In genomic region chr6:76420094-76420493, GRCh38 we compare ENCODE assay signal across 24 cellular contexts.
DNase-seq lines count a peak whose midpoint lies in the region; ATAC-seq and TF ChIP-seq lines count a peak whose summit lies in the region.
"Had no signal": no experiment of that assay in that cellular context is flagged by ENCODE, and none has a peak within 500 bp of the region (broad histone marks: within the 10 kb centered on the region; RNA-seq: fewer than 3 reads in every experiment).

No MANE protein-coding gene starts in this region.

- no peak overlapping the region for H3K27ac Mint-ChIP-seq in neural progenitor cell
- H3K27ac Mint-ChIP-seq in activated T-cell treated with anti-CD3 and anti-CD28 coated beads, Interleukin-2, amount 50 U/mL, for 24 hours: no peak overlapping the region
- H3K27ac Mint-ChIP-seq: CD4-positive, alpha-beta memory T cell; T-cell; T-helper 2 cell treated with Interferon-gamma antibody and Interleukin-4, amounts not matched to agents 5 μg/mL and 100 μg/mL, for 36 hours had no signal

- no peak overlapping the region for H3K27ac ChIP-seq in neural progenitor cell
- H3K27ac ChIP-seq: BLaER1 treated with 17β-estradiol and CSF1 and Interleukin-3, amounts not matched to agents 10 nM and 100 nM; HL-60 had no signal

- H3K4me3 ChIP-seq in neural progenitor cell: no peak overlapping the region
- H3K4me3 ChIP-seq: BLaER1 treated with 17β-estradiol and CSF1 and Interleukin-3, amounts not matched to agents 10 nM and 100 nM; K562; MG63 had no signal

- DNase-seq in neural progenitor cell (ENCODE audit: low spot score) (no peak), nucleus accumbens (lab: John Stamatoyannopoulos, UW) (no peak)
- DNase-seq in activated T-cell treated with anti-CD3 and anti-CD28 coated beads, Interleukin-2, amount 50 U/mL, for 24 hours: no peak
- DNase-seq: Caco-2; CD4-positive, alpha-beta memory T cell; DMS 273 treated with DMSO at 0.1 percent for 48 hours; DND-41; MG63; NCI-H1092; NCI-H1436; NCI-H2029; NCI-H226; NCI-H510A treated with DMSO at 0.1 percent for 48 hours; NCI-H748 treated with DMSO at 0.1 percent for 48 hours; T-cell had no signal

- H4K20me1 ChIP-seq in neural progenitor cell (ENCODE audit: low read depth): no peaks in the 10 kb centered on the region
- H4K20me1 ChIP-seq: BLaER1 treated with 17β-estradiol and CSF1 and Interleukin-3, amounts not matched to agents 10 nM and 100 nM had no signal

- ATAC-seq in GM18520 (IDR thresholded peaks at IDR 0.05; ENCODE audit: unreplicated experiment) (peak; percentile 69), GM19025 (IDR thresholded peaks at IDR 0.05; ENCODE audit: low read depth, unreplicated experiment) (peak; percentile 59), HG03354 (IDR thresholded peaks at IDR 0.05; ENCODE audit: poor library complexity, severe bottlenecking, unreplicated experiment) (peak; percentile 52), GM21526 (IDR thresholded peaks at IDR 0.05; ENCODE audit: low FRiP score, unreplicated experiment) (no peak)
- ATAC-seq: HepG2, K562, T-cell had no signal

- no peaks in the 10 kb centered on the region for H3F3A ChIP-seq in neural progenitor cell (ENCODE audit: low read depth)

- no peak overlapping the region for H2AFZ ChIP-seq in neural progenitor cell (replicated peaks)

- H3K27me3 ChIP-seq in neural progenitor cell: no peaks in the 10 kb centered on the region
- H3K27me3 ChIP-seq: BLaER1 treated with 17β-estradiol and CSF1 and Interleukin-3, amounts not matched to agents 10 nM and 100 nM; MG63 had no signal

- no peaks in the 10 kb centered on the region for H3K79me2 ChIP-seq in neural progenitor cell (ENCODE audit: low read depth)

- no peaks in the 10 kb centered on the region for H3K36me3 Mint-ChIP-seq in neural progenitor cell
- H3K36me3 Mint-ChIP-seq in activated T-cell treated with anti-CD3 and anti-CD28 coated beads, Interleukin-2, amount 50 U/mL, for 24 hours (ENCODE audit: low read depth): no peaks in the 10 kb centered on the region
- H3K36me3 Mint-ChIP-seq: CD4-positive, alpha-beta memory T cell; T-cell had no signal

- H3K9me3 Mint-ChIP-seq in neural progenitor cell: no peaks in the 10 kb centered on the region
- H3K9me3 Mint-ChIP-seq in activated T-cell treated with anti-CD3 and anti-CD28 coated beads, Interleukin-2, amount 50 U/mL, for 24 hours: peaks cover 9% of the 10 kb centered on the region
- H3K9me3 Mint-ChIP-seq: T-helper 2 cell treated with Interferon-gamma antibody and Interleukin-4, amounts not matched to agents 5 μg/mL and 100 μg/mL, for 36 hours had no signal

- H3K9me3 ChIP-seq in neural progenitor cell (ENCODE audit: low read depth): no peaks in the 10 kb centered on the region
- H3K9me3 ChIP-seq: BLaER1 treated with 17β-estradiol and CSF1 and Interleukin-3, amounts not matched to agents 10 nM and 100 nM; Caco-2; MG63 had no signal

- peaks cover 10% of the 10 kb centered on the region for H3K4me1 ChIP-seq in neural progenitor cell
- H3K4me1 ChIP-seq: BLaER1 treated with 17β-estradiol and CSF1 and Interleukin-3, amounts not matched to agents 10 nM and 100 nM; Caco-2 had no signal

- H3K4me1 Mint-ChIP-seq in neural progenitor cell: no peaks in the 10 kb centered on the region
- H3K4me1 Mint-ChIP-seq in activated T-cell treated with anti-CD3 and anti-CD28 coated beads, Interleukin-2, amount 50 U/mL, for 24 hours (ENCODE audit: low read depth): no peaks in the 10 kb centered on the region
- H3K4me1 Mint-ChIP-seq: CD4-positive, alpha-beta memory T cell; T-cell had no signal

- no peak for TF ChIP-seq CTCF in neural progenitor cell (IDR thresholded peaks at IDR 0.05)

- H3K27me3 Mint-ChIP-seq in neural progenitor cell (ENCODE audit: insufficient read depth, low read depth): no peaks in the 10 kb centered on the region
- no peaks in the 10 kb centered on the region for H3K27me3 Mint-ChIP-seq in activated T-cell treated with anti-CD3 and anti-CD28 coated beads, Interleukin-2, amount 50 U/mL, for 24 hours
- H3K27me3 Mint-ChIP-seq: CD4-positive, alpha-beta memory T cell; T-cell had no signal

- no peak overlapping the region for H3K4me2 ChIP-seq in neural progenitor cell
- H3K4me2 ChIP-seq: BLaER1 treated with 17β-estradiol and CSF1 and Interleukin-3, amounts not matched to agents 10 nM and 100 nM had no signal

- no peaks in the 10 kb centered on the region for H3K36me3 ChIP-seq in neural progenitor cell
- H3K36me3 ChIP-seq: BLaER1 treated with 17β-estradiol and CSF1 and Interleukin-3, amounts not matched to agents 10 nM and 100 nM; MG63 had no signal

- no peak overlapping the region for H3K9ac ChIP-seq in neural progenitor cell
- H3K9ac ChIP-seq: BLaER1 treated with 17β-estradiol and CSF1 and Interleukin-3, amounts not matched to agents 10 nM and 100 nM had no signal

- H3K4me3 Mint-ChIP-seq in neural progenitor cell: no peak overlapping the region
- H3K4me3 Mint-ChIP-seq in activated T-cell treated with anti-CD3 and anti-CD28 coated beads, Interleukin-2, amount 50 U/mL, for 24 hours: no peak overlapping the region
- H3K4me3 Mint-ChIP-seq: T-cell; T-helper 2 cell treated with Interferon-gamma antibody and Interleukin-4, amounts not matched to agents 5 μg/mL and 100 μg/mL, for 36 hours had no signal
